ENCODE assay signal across 2 cellular contexts in genomic region chr2:144239306-144239705, GRCh38.
TF ChIP-seq lines count a peak whose summit lies in the region.

No MANE protein-coding gene starts in this region.

TF ChIP-seq in GM23338, 12 proteins besides CTCF, POLR2A, EP300 and RAD21:
- TF ChIP-seq ZNF114 (CRISPR knock-in tag; IDR thresholded peaks at IDR 0.05) (no peak), CREB1 (CRISPR knock-in tag; IDR thresholded peaks at IDR 0.05; ENCODE audit: low read depth) (no peak), REST (IDR thresholded peaks at IDR 0.05; ENCODE audit: unreplicated experiment) (no peak), POLR2AphosphoS5 (IDR thresholded peaks at IDR 0.05; ENCODE audit: low read depth) (no peak), ZNF462 (CRISPR knock-in tag; IDR thresholded peaks at IDR 0.05) (no peak), EZH2phosphoT487 (IDR thresholded peaks at IDR 0.05; ENCODE audit: unreplicated experiment) (no peak), NANOG (IDR thresholded peaks at IDR 0.05; ENCODE audit: borderline replicate concordance) (no peak), STAT1 (IDR thresholded peaks at IDR 0.05; ENCODE audit: unreplicated experiment) (no peak), ZNF331 (CRISPR knock-in tag; IDR thresholded peaks at IDR 0.05; ENCODE audit: low read depth) (no peak), EZH2 (IDR thresholded peaks at IDR 0.05; ENCODE audit: low read depth, unreplicated experiment) (no peak), JUNB (IDR thresholded peaks at IDR 0.05; ENCODE audit: unreplicated experiment) (no peak), ETS1 (IDR thresholded peaks at IDR 0.05) (no peak)

TF ChIP-seq in SK-N-SH treated with all-trans-retinoic acid at 6 μM for 48 hours, 23 proteins besides CTCF, POLR2A, EP300 and RAD21:
- TF ChIP-seq TSHZ2 (CRISPR knock-in tag; IDR thresholded peaks at IDR 0.05) (no peak), ARNTL (CRISPR knock-in tag; IDR thresholded peaks at IDR 0.05; ENCODE audit: borderline replicate concordance, low read depth) (no peak), TOX (CRISPR knock-in tag; IDR thresholded peaks at IDR 0.05; ENCODE audit: borderline replicate concordance) (no peak), ESRRG (CRISPR knock-in tag; IDR thresholded peaks at IDR 0.05) (no peak), BACH2 (CRISPR knock-in tag; IDR thresholded peaks at IDR 0.05; ENCODE audit: borderline replicate concordance) (no peak), ISL1 (CRISPR knock-in tag; IDR thresholded peaks at IDR 0.05) (no peak), CSRNP3 (CRISPR knock-in tag; IDR thresholded peaks at IDR 0.05) (no peak), ZNF8 (CRISPR knock-in tag; IDR thresholded peaks at IDR 0.05) (no peak), ZC3H10 (CRISPR knock-in tag; IDR thresholded peaks at IDR 0.05) (no peak), SNAI2 (CRISPR knock-in tag; IDR thresholded peaks at IDR 0.05) (no peak), POU6F1 (CRISPR knock-in tag; IDR thresholded peaks at IDR 0.05; ENCODE audit: borderline replicate concordance, low read depth) (no peak), GLIS3 (CRISPR knock-in tag; IDR thresholded peaks at IDR 0.05) (no peak), ZNF70 (CRISPR knock-in tag; IDR thresholded peaks at IDR 0.05) (no peak)
